10 cellular contexts compared by ENCODE assay signal in the genomic region with DNA sequence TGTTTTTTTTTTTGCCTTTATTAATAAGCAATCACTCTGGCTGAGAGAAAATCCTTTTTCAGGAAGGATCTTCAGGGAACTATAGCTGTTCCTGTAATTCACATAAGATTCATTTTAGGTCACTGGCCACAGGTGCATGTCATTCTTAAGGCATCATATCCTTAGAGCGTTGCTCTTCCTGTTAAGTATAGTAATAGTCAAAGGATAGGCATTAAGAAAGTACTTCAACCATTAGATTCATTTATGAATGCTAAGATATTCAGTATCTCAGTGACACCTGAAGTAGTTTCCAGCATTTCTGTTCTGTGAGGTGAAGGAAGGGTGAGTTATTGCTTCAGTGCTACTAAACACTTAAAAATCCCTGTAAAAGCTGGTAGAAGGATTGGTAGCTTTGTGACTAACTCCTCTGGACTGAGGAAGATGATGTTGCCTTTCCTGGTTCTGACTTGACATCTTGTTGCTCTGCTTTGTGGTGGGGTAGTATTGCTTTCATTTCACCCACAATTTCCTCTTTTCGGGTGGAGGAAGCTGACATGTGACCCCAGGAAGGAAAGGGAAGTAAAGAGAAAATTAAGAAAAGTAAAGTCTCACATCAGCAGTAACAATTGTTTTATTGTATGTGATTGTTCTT. TPM values are rescaled to one million over a fixed set of nuclear protein-coding genes. Genes with fewer than 3 reads are reported as not detected.
A peak's percentile ranks its signal among the peaks of the same experiment; 100 is the strongest.
DNase-seq lines count a peak whose midpoint lies in the region; ATAC-seq and TF ChIP-seq lines count a peak whose summit lies in the region.
"Had no signal": no experiment of that assay in that cellular context is flagged by ENCODE, and none has a peak within 500 bp of the region (broad histone marks: within the 10 kb centered on the region; RNA-seq: fewer than 3 reads in every experiment).

No MANE protein-coding gene starts in this region.

- peaks cover 70% of the 10 kb centered on the region for H3K79me2 ChIP-seq in HCT116 (ENCODE audit: insufficient read depth, low read length)

- intact Hi-C loops in HCT116 (cut with micrococcal nuclease) (no loop called here), thyroid gland (cut with DNase I) (no loop called here)
- intact Hi-C loops in dendritic cell treated with granulocyte-macrophage colony-stimulating factor and Interleukin-4, amounts not matched to agents 40 ng/mL and 50 ng/mL, for 4 days (cut with micrococcal nuclease), result no loop called here

- peaks cover 0 to 12% of the 10 kb centered on the region in 2 experiments; a peak in 3 of 4 replicates for H3K4me1 ChIP-seq in HCT116 (ENCODE audit: control insufficient read depth in 1 of 2, insufficient read depth in 2 of 2, low read length in 2 of 2)
- peaks cover 36% of the 10 kb centered on the region for H3K4me1 ChIP-seq in suprapubic skin
- peaks cover 7 to 8% of the 10 kb centered on the region in 2 donors for H3K4me1 ChIP-seq in thyroid gland
- H3K4me1 ChIP-seq: parathyroid adenoma had no signal

- no peaks in the 10 kb centered on the region for H3K27me3 Mint-ChIP-seq in dendritic cell treated with granulocyte-macrophage colony-stimulating factor and Interleukin-4, amounts not matched to agents 40 ng/mL and 50 ng/mL, for 4 days

- no peak for TF ChIP-seq CTCF in HCT116 (IDR thresholded peaks at IDR 0.05 in 2 of 3, conservative IDR thresholded peaks at IDR 0.05 in 1 of 3; ENCODE audit: borderline replicate concordance in 1 of 3, insufficient read depth in 1 of 3, low read depth in 2 of 3, low read length in 2 of 3)
- TF ChIP-seq CTCF in suprapubic skin (IDR thresholded peaks at IDR 0.05), result no peak
- no peak for TF ChIP-seq CTCF in thyroid gland (IDR thresholded peaks at IDR 0.05)

- H3K36me3 Mint-ChIP-seq in dendritic cell treated with granulocyte-macrophage colony-stimulating factor and Interleukin-4, amounts not matched to agents 40 ng/mL and 50 ng/mL, for 4 days (ENCODE audit: low read depth), result peaks cover 6% of the 10 kb centered on the region

- H3K4me2 ChIP-seq in HCT116 (ENCODE audit: low read length), result peak overlapping the region; percentile 12

- CTCF ChIA-PET in HCT116 (lab: Charles Lee), result no interaction called here

- no peak for TF ChIP-seq EP300 in suprapubic skin (IDR thresholded peaks at IDR 0.05)

- H3K9ac ChIP-seq in HCT116 (ENCODE audit: low read length), result no peak overlapping the region
- H3K9ac ChIP-seq: parathyroid adenoma had no signal

- H3K4me3 ChIP-seq in HCT116 (replicated peaks in 1 of 2; ENCODE audit: low read depth in 1 of 2, low read length in 2 of 2) (no peak overlapping the region), suprapubic skin (no peak overlapping the region), thyroid gland (replicated peaks in 1 of 3) (no peak overlapping the region)

- H2AFZ ChIP-seq in HCT116 (ENCODE audit: low read depth, low read length, poor library complexity, severe bottlenecking), result no peak overlapping the region
- H2AFZ ChIP-seq: parathyroid adenoma had no signal

- RAD21 ChIA-PET in HCT116 (lab: Charles Lee; ENCODE audit: low non-redundant PET in 1 of 2, low total read pairs in 2 of 2, uncharacterized antibody in 2 of 2, unreplicated experiment in 2 of 2), result no interaction called here

- H3K4me1 Mint-ChIP-seq in dendritic cell treated with granulocyte-macrophage colony-stimulating factor and Interleukin-4, amounts not matched to agents 40 ng/mL and 50 ng/mL, for 4 days (ENCODE audit: low read depth), result peaks cover 23% of the 10 kb centered on the region

- no peak for TF ChIP-seq RAD21 in HCT116 (IDR thresholded peaks at IDR 0.05; ENCODE audit: low read depth)

- peak overlapping the region; percentile 30 for H3K4me3 Mint-ChIP-seq in dendritic cell treated with granulocyte-macrophage colony-stimulating factor and Interleukin-4, amounts not matched to agents 40 ng/mL and 50 ng/mL, for 4 days

- no peaks in the 10 kb centered on the region for H3K9me3 Mint-ChIP-seq in dendritic cell treated with granulocyte-macrophage colony-stimulating factor and Interleukin-4, amounts not matched to agents 40 ng/mL and 50 ng/mL, for 4 days

- DNase-seq in HCT116 (ENCODE audit: low read depth, low spot score) (peak; percentile 8), NOMO-1 (lab: John Stamatoyannopoulos, UW; ENCODE audit: unreplicated experiment in 2 of 2) (peak; percentile 87 to 97), putamen (ENCODE audit: low spot score) (peak; percentile 17), NCI-H774 (lab: John Stamatoyannopoulos, UW) (no peak), suprapubic skin (ENCODE audit: low spot score in 2 of 2) (no peak), thyroid gland (no peak)

- H3K27ac Mint-ChIP-seq in dendritic cell treated with granulocyte-macrophage colony-stimulating factor and Interleukin-4, amounts not matched to agents 40 ng/mL and 50 ng/mL, for 4 days, result peak overlapping the region; percentile 61

- H4K20me1 ChIP-seq in HCT116 (ENCODE audit: insufficient read depth), result peaks cover 6% of the 10 kb centered on the region; the same call in 1 of the 2 replicates

- H3K9me2 ChIP-seq in HCT116 (ENCODE audit: insufficient read depth), result no peaks in the 10 kb centered on the region

- H3K27ac ChIP-seq in HCT116 (ENCODE audit: low read depth, low read length), result no peak overlapping the region
- no peak overlapping the region for H3K27ac ChIP-seq in suprapubic skin
- no peak overlapping the region for H3K27ac ChIP-seq in thyroid gland
- H3K27ac ChIP-seq: parathyroid adenoma, VCaP had no signal

- H3K9me3 ChIP-seq in HCT116 (ENCODE audit: control insufficient read depth in 1 of 2, insufficient read depth in 1 of 2, low read depth in 1 of 2, low read length in 2 of 2), result no peaks in the 10 kb centered on the region
- H3K9me3 ChIP-seq in suprapubic skin, result no peaks in the 10 kb centered on the region
- H3K9me3 ChIP-seq in thyroid gland, result no peaks in the 10 kb centered on the region

- POLR2A ChIA-PET in HCT116 (lab: Charles Lee), result no interaction called here

- WGBS in suprapubic skin, result 61% methylated on average over 2 of the region's 2 CpGs
- 72 to 75% methylated on average over 2 of the region's 2 CpGs for WGBS in thyroid gland, 2 donors

- H3K27me3 ChIP-seq in HCT116 (ENCODE audit: insufficient read depth, low read length) (no peaks in the 10 kb centered on the region), suprapubic skin (no peaks in the 10 kb centered on the region), thyroid gland (no peaks in the 10 kb centered on the region)

- BruUV-seq in HCT116 (replicated peaks; lab: Mats Ljungman, UMichigan), result no TSS peak

- ATAC-seq in GM18499 (IDR thresholded peaks at IDR 0.05; ENCODE audit: insufficient read depth, unreplicated experiment) (peak; percentile 54), HCT116 (0 out of 2 replicates have a peak, but pooled peaks have one; percentile 32)

- TF ChIP-seq POLR2A in HCT116 (IDR thresholded peaks at IDR 0.05; ENCODE audit: borderline replicate concordance, extremely low read depth, insufficient read depth, insufficient read length) (no peak), suprapubic skin (IDR thresholded peaks at IDR 0.05) (no peak), thyroid gland (IDR thresholded peaks at IDR 0.05) (no peak)

- H3K36me3 ChIP-seq in HCT116 (ENCODE audit: control insufficient read depth in 1 of 2, insufficient read depth in 2 of 2, low read length in 2 of 2) (no peaks in the 10 kb centered on the region), suprapubic skin (no peaks in the 10 kb centered on the region), thyroid gland (no peaks in the 10 kb centered on the region)

TF ChIP-seq in HCT116, 20 proteins besides CTCF, POLR2A, EP300 and RAD21 (continues in another document):
- TF ChIP-seq SIN3A (IDR thresholded peaks at IDR 0.05; ENCODE audit: low read depth) (no peak), EZH2 (IDR thresholded peaks at IDR 0.05) (no peak), ELF1 (IDR thresholded peaks at IDR 0.05; ENCODE audit: borderline replicate concordance, low read depth) (peak; percentile 27; the same call in 1 of the 2 replicates), CBX3 (IDR thresholded peaks at IDR 0.05; ENCODE audit: low read depth) (no peak), YY1 (IDR thresholded peaks at IDR 0.05; ENCODE audit: extremely low read depth, insufficient replicate concordance, low read depth, low read length) (no peak)
- TF ChIP-seq, protein P1, sequence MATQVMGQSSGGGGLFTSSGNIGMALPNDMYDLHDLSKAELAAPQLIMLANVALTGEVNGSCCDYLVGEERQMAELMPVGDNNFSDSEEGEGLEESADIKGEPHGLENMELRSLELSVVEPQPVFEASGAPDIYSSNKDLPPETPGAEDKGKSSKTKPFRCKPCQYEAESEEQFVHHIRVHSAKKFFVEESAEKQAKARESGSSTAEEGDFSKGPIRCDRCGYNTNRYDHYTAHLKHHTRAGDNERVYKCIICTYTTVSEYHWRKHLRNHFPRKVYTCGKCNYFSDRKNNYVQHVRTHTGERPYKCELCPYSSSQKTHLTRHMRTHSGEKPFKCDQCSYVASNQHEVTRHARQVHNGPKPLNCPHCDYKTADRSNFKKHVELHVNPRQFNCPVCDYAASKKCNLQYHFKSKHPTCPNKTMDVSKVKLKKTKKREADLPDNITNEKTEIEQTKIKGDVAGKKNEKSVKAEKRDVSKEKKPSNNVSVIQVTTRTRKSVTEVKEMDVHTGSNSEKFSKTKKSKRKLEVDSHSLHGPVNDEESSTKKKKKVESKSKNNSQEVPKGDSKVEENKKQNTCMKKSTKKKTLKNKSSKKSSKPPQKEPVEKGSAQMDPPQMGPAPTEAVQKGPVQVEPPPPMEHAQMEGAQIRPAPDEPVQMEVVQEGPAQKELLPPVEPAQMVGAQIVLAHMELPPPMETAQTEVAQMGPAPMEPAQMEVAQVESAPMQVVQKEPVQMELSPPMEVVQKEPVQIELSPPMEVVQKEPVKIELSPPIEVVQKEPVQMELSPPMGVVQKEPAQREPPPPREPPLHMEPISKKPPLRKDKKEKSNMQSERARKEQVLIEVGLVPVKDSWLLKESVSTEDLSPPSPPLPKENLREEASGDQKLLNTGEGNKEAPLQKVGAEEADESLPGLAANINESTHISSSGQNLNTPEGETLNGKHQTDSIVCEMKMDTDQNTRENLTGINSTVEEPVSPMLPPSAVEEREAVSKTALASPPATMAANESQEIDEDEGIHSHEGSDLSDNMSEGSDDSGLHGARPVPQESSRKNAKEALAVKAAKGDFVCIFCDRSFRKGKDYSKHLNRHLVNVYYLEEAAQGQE (IDR thresholded peaks at IDR 0.05; ENCODE audit: low read depth), result no peak

RNA-seq across cellular contexts. Expression of a gene that starts 34.7 kb away (rescaled TPM):
- total RNA-seq in HCT116 (2021; ENCODE audit: unreplicated experiment) (22.5 TPM), suprapubic skin (10 to 100 TPM; 18.8 to 26.4 (median 21.2) TPM), thyroid gland (10 to 100 TPM; 24.1 to 30.2 (median 27.5) TPM)
- polyA plus RNA-seq in HCT116 (2012), result 6.7 and 8.4 TPM in 2 replicates

RNA-seq across cellular contexts. Expression of a gene that starts 52.1 kb away (rescaled TPM):
- total RNA-seq in HCT116 (2021; ENCODE audit: unreplicated experiment) (not detected), suprapubic skin (not detected), thyroid gland (not detected)
- polyA plus RNA-seq in HCT116 (2012), result 0.25 TPM in 1 of 2 replicates, not detected in the other

Comparison
In these comparisons a context has a peak if more than half of its experiments do, and no peak if none do; other contexts are left out.
1. DNase-seq: peak in HCT116 (single experiment), NOMO-1 (2 of 2) and putamen (single experiment); none in NCI-H774 (single experiment), suprapubic skin (0 of 2) and thyroid gland (0 of 2).